10 cellular contexts compared by ENCODE assay signal in genomic region chr17:4130715-4131114, GRCh38. TPM values are rescaled to one million over a fixed set of nuclear protein-coding genes. Genes with fewer than 3 reads are reported as not detected.
DNase-seq lines count a peak whose midpoint lies in the region; TF ChIP-seq lines count a peak whose summit lies in the region.
"Had no signal": no experiment of that assay in that cellular context is flagged by ENCODE, and none has a peak within 500 bp of the region (broad histone marks: within the 10 kb centered on the region; RNA-seq: fewer than 3 reads in every experiment).

No MANE protein-coding gene starts in this region.

- H3K4me3 Mint-ChIP-seq in endothelial cell (ENCODE audit: unreplicated experiment), result peak overlapping the region; percentile 70

- H3K4me3 ChIP-seq in mucosa of rectum (ENCODE audit: low read length in 2 of 2), result peak overlapping the region in 1 of 2 donors; percentile 20
- H3K4me3 ChIP-seq: skin epidermis had no signal

- H3K4me1 Mint-ChIP-seq in endothelial cell (ENCODE audit: unreplicated experiment), result peaks cover 21% of the 10 kb centered on the region

- no peak for TF ChIP-seq CTCF in endothelial cell (IDR thresholded peaks at IDR 0.05; ENCODE audit: unreplicated experiment)
- no peak for TF ChIP-seq CTCF in GM20000 (IDR thresholded peaks at IDR 0.05; ENCODE audit: extremely low read depth, missing control alignments)

- in situ Hi-C loops in KBM-7 (cut with MboI; ENCODE audit: low pct_unique_long_range_greater_than_20kb, low sequenced_read_pairs), result no loop called here

- no peaks in the 10 kb centered on the region for H3K9me3 ChIP-seq in mucosa of rectum (ENCODE audit: control insufficient read depth in 2 of 2, low read length in 2 of 2)

- H3K36me3 ChIP-seq in mucosa of rectum (ENCODE audit: control insufficient read depth in 2 of 2, insufficient read depth in 2 of 2, low read length in 2 of 2), result peaks cover 0 to 8% of the 10 kb centered on the region in 2 donors

- peak; percentile 28 for DNase-seq in AG08396 (ENCODE audit: low spot score)
- peak; percentile 86 for DNase-seq in KBM-7
- DNase-seq in endothelial cell (ENCODE audit: low spot score), result no peak
- no peak for DNase-seq in stimulated activated CD4-positive, alpha-beta T cell treated with anti-CD3 and anti-CD28 coated beads, Interleukin-2, amount 100 ng/mL, for 24 hours
- DNase-seq in mesenteric fat pad (ENCODE audit: low spot score), result no peak
- DNase-seq in GM20000 (ENCODE audit: low spot score), result no peak
- no peak for DNase-seq in HUDEP-2 (lab: John Stamatoyannopoulos, UW; ENCODE audit: unreplicated experiment in 76 of 76)

- peak overlapping the region; percentile 87 for H3K27ac Mint-ChIP-seq in endothelial cell (ENCODE audit: unreplicated experiment)

- H3K27me3 ChIP-seq in mucosa of rectum (ENCODE audit: control insufficient read depth in 2 of 2, insufficient read depth in 2 of 2, low read length in 2 of 2), result no peaks in the 10 kb centered on the region

- peaks cover 24 to 25% of the 10 kb centered on the region in 2 donors for H3K4me1 ChIP-seq in mucosa of rectum (ENCODE audit: control insufficient read depth in 2 of 2, insufficient read depth in 2 of 2, low read length in 2 of 2)

- H3K9me3 Mint-ChIP-seq in endothelial cell (ENCODE audit: unreplicated experiment), result no peaks in the 10 kb centered on the region

- peaks cover 4% of the 10 kb centered on the region for H3K27me3 Mint-ChIP-seq in endothelial cell (ENCODE audit: unreplicated experiment)

- peaks cover 12% of the 10 kb centered on the region for H3K36me3 Mint-ChIP-seq in endothelial cell (ENCODE audit: low read depth, unreplicated experiment)

- peak overlapping the region; percentile 48 to 74 for H3K27ac ChIP-seq in mucosa of rectum (ENCODE audit: low read depth in 2 of 2, low read length in 2 of 2)
- H3K27ac ChIP-seq: KMS-11 had no signal

- no peak overlapping the region for H3K9ac ChIP-seq in mucosa of rectum (ENCODE audit: low read depth in 1 of 2, low read length in 2 of 2)
- H3K9ac ChIP-seq: KMS-11 had no signal

RNA-seq across cellular contexts. Expression of gene ZZEF1, which starts 12.1 kb away (rescaled TPM):
- total RNA-seq in endothelial cell (ENCODE audit: unreplicated experiment) (43.3 TPM), mesenteric fat pad (56.2 TPM)

RNA-seq across cellular contexts. Expression of gene CYB5D2, which starts 12.3 kb away (rescaled TPM):
- total RNA-seq in endothelial cell (ENCODE audit: unreplicated experiment), result 29.9 TPM
- 16.6 TPM for total RNA-seq in mesenteric fat pad

Comparison
In these comparisons a context has a peak if more than half of its experiments do, and no peak if none do; other contexts are left out.
1. DNase-seq: peak in AG08396 (single experiment) and KBM-7 (single experiment); none in endothelial cell (single experiment), stimulated activated CD4-positive, alpha-beta T cell treated with anti-CD3 and anti-CD28 coated beads, Interleukin-2, amount 100 ng/mL, for 24 hours (0 of 2), mesenteric fat pad (single experiment), GM20000 (single experiment) and HUDEP-2 (0 of 76).